ENCODE assay signal across 17 cellular contexts in the genomic region with DNA sequence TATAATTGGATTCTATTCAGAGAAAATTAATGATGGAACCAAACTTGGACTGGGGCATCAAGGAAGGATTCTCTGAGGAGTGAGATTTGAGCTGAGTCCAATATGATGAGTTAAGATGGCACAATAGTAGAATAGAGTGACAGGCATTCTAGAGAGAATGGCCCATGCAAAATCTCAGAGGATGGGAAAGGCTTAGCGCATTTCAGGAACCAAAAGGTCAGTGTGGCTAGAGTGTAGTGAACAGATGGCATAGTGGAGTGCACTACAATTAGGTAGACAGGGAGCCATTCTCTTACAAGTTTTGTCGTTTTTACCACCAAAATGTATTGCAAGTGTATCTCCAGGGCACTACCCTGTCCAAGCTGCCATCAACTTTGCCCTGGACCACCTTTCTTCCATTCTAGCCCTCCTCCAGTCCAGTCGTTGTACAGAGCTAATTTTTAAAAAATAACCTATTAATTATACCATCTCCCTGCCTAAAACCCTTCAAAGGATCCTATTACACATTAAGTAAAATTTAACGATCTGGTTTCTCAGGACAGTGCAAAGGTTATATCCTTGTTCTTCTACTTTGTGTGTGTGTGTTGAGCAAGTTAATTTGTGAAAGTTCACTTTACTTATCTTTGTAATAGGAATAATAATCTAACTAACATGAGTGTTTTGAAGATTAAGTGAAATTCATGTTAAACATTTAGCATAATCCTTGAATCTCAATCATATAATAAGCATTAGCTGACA.
A peak's percentile ranks its signal among the peaks of the same experiment; 100 is the strongest.
DNase-seq lines count a peak whose midpoint lies in the region; ATAC-seq, FAIRE-seq and TF ChIP-seq lines count a peak whose summit lies in the region.
"Had no signal": no experiment of that assay in that cellular context is flagged by ENCODE, and none has a peak within 500 bp of the region (broad histone marks: within the 10 kb centered on the region; RNA-seq: fewer than 3 reads in every experiment).

No MANE protein-coding gene starts in this region.

- H3K4me3 Mint-ChIP-seq in glutamatergic neuron (ENCODE audit: unreplicated experiment): peak overlapping the region; percentile 30
- H3K4me3 Mint-ChIP-seq in nephron progenitor cell: no peak overlapping the region
- H3K4me3 Mint-ChIP-seq in activated CD4-positive, alpha-beta T cell treated with anti-CD3 and anti-CD28 coated beads for 36 hours: no peak overlapping the region
- H3K4me3 Mint-ChIP-seq: IgD-negative memory B cell had no signal

- H3K27ac ChIP-seq in 22Rv1 (peak overlapping the region; percentile 6; the same call in 1 of the 2 replicates), HepG2 (ENCODE audit: extremely low read length, insufficient read depth, low read length) (peak overlapping the region; percentile 19)
- H3K27ac ChIP-seq: BLaER1 had no signal

- ATAC-seq in HepG2: peak; percentile 83
- no peak for ATAC-seq in GM18519 (IDR thresholded peaks at IDR 0.05; ENCODE audit: low FRiP score, unreplicated experiment)
- no peak for ATAC-seq in activated CD4-positive, alpha-beta T cell treated with anti-CD3 and anti-CD28 coated beads for 36 hours
- ATAC-seq: GM12878 had no signal

- intact Hi-C loops in HepG2 (cut with micrococcal nuclease; ENCODE audit: unreplicated experiment): no loop called here
- intact Hi-C loops in activated CD4-positive, alpha-beta T cell treated with anti-CD3 and anti-CD28 coated beads for 36 hours (cut with DNase I, micrococcal nuclease): no loop called here

- 46% methylated on average over 4 of the region's 4 CpGs for WGBS in HepG2 (ENCODE audit: low lambda C conversion rate)

- FAIRE-seq in HepG2 (lab: Jason Lieb, UNC): peak; percentile 37
- FAIRE-seq: GM12878, GM18507 had no signal

- DNase-seq in glutamatergic neuron (no peak), HepG2 (ENCODE audit: low spot score) (peak; percentile 20), nephron progenitor cell (no peak), erythroblast (lab: John Stamatoyannopoulos, UW) (no peak)
- DNase-seq in activated T-cell treated with anti-CD3 and anti-CD28 coated beads, Interleukin-2, amount 50 U/mL, for 48 hours: no peak
- DNase-seq in activated CD4-positive, alpha-beta T cell treated with anti-CD3 and anti-CD28 coated beads for 36 hours: no peak
- DNase-seq: 8988T; AML-193; CD4-positive, CD25-positive, alpha-beta regulatory T cell; DMS79 had no signal

- H3K4me1 ChIP-seq in HepG2 (ENCODE audit: insufficient read depth, low read length): peaks cover 17% of the 10 kb centered on the region
- H3K4me1 ChIP-seq: BLaER1, HAP-1 had no signal

- H4K20me1 ChIP-seq in HepG2 (ENCODE audit: insufficient read depth, low read length): no peaks in the 10 kb centered on the region
- H4K20me1 ChIP-seq: BLaER1 had no signal

- BruUV-seq in HepG2 (replicated peaks; lab: Mats Ljungman, UMichigan): no TSS peak

- H3K27me3 Mint-ChIP-seq in glutamatergic neuron (ENCODE audit: unreplicated experiment) (peaks cover 2% of the 10 kb centered on the region), nephron progenitor cell (ENCODE audit: low read depth, poor library complexity) (no peaks in the 10 kb centered on the region)
- H3K27me3 Mint-ChIP-seq in activated CD4-positive, alpha-beta T cell treated with anti-CD3 and anti-CD28 coated beads for 36 hours: no peaks in the 10 kb centered on the region
- H3K27me3 Mint-ChIP-seq: CD4-positive, CD25-positive, alpha-beta regulatory T cell; IgD-negative memory B cell had no signal

- H3K27ac Mint-ChIP-seq in glutamatergic neuron (ENCODE audit: unreplicated experiment) (peak overlapping the region; percentile 83), nephron progenitor cell (peak overlapping the region; percentile 36)
- H3K27ac Mint-ChIP-seq in activated CD4-positive, alpha-beta T cell treated with anti-CD3 and anti-CD28 coated beads for 36 hours: no peak overlapping the region
- H3K27ac Mint-ChIP-seq: CD4-positive, CD25-positive, alpha-beta regulatory T cell; IgD-negative memory B cell had no signal

- in situ Hi-C loops in HepG2 (cut with HindIII; ENCODE audit: extremely low pct_ligation_motif_present, low pct_unique_long_range_greater_than_20kb): no loop called here

- H3K4me3 ChIP-seq in HepG2 (replicated peaks in 1 of 3; ENCODE audit: insufficient read depth in 1 of 3, low read depth in 2 of 3, low read length in 3 of 3): no peak overlapping the region
- H3K4me3 ChIP-seq: BLaER1, GM12878, HAP-1 had no signal

- TF ChIP-seq POLR2A in HepG2 (IDR thresholded peaks at IDR 0.05; ENCODE audit: insufficient read depth in 1 of 2, low read depth in 2 of 2, low read length in 2 of 2): no peak
- no peak for TF ChIP-seq POLR2A in erythroblast (IDR thresholded peaks at IDR 0.05; ENCODE audit: low read length)

- peaks cover 2% of the 10 kb centered on the region for H3K9me3 Mint-ChIP-seq in glutamatergic neuron (ENCODE audit: unreplicated experiment)
- peaks cover 31% of the 10 kb centered on the region for H3K9me3 Mint-ChIP-seq in nephron progenitor cell
- peaks cover 8% of the 10 kb centered on the region for H3K9me3 Mint-ChIP-seq in activated CD4-positive, alpha-beta T cell treated with anti-CD3 and anti-CD28 coated beads for 36 hours (ENCODE audit: low read depth)

- H3K79me2 ChIP-seq in HepG2 (ENCODE audit: insufficient read depth, low read length): no peaks in the 10 kb centered on the region

- no peaks in the 10 kb centered on the region for H3K36me3 Mint-ChIP-seq in glutamatergic neuron (ENCODE audit: unreplicated experiment)
- H3K36me3 Mint-ChIP-seq in nephron progenitor cell (ENCODE audit: low read depth): peaks cover 67% of the 10 kb centered on the region
- peaks cover 65% of the 10 kb centered on the region for H3K36me3 Mint-ChIP-seq in activated CD4-positive, alpha-beta T cell treated with anti-CD3 and anti-CD28 coated beads for 36 hours (ENCODE audit: low read depth)

- TF ChIP-seq CTCF in 22Rv1 (IDR thresholded peaks at IDR 0.05): no peak
- no peak for TF ChIP-seq CTCF in glutamatergic neuron (IDR thresholded peaks at IDR 0.05; ENCODE audit: partially characterized antibody, unreplicated experiment)
- no peak for TF ChIP-seq CTCF in HepG2 (CRISPR knock-in tag; IDR thresholded peaks at IDR 0.05)
- no peak for TF ChIP-seq CTCF in nephron progenitor cell (IDR thresholded peaks at IDR 0.05)

- no peaks in the 10 kb centered on the region for H3K27me3 ChIP-seq in HepG2 (ENCODE audit: control insufficient read depth in 1 of 2, insufficient read depth in 2 of 2, low read length in 2 of 2)
- H3K27me3 ChIP-seq: BLaER1 had no signal

- no peak overlapping the region for H3K9ac ChIP-seq in HepG2 (ENCODE audit: insufficient read depth, low read depth, low read length)
- H3K9ac ChIP-seq: BLaER1 had no signal

- H3K9me3 ChIP-seq in HepG2 (ENCODE audit: low read length): no peaks in the 10 kb centered on the region
- H3K9me3 ChIP-seq: HAP-1 had no signal

- H3K4me1 Mint-ChIP-seq in glutamatergic neuron (ENCODE audit: low read depth, unreplicated experiment) (peaks cover 24% of the 10 kb centered on the region), nephron progenitor cell (peaks cover 29% of the 10 kb centered on the region)
- no peaks in the 10 kb centered on the region for H3K4me1 Mint-ChIP-seq in activated CD4-positive, alpha-beta T cell treated with anti-CD3 and anti-CD28 coated beads for 36 hours
- H3K4me1 Mint-ChIP-seq: CD4-positive, CD25-positive, alpha-beta regulatory T cell; IgD-negative memory B cell had no signal

- H3K4me2 ChIP-seq in HepG2 (ENCODE audit: low read depth, low read length): 0 out of 2 replicates have a peak overlapping the region, but pooled peaks have one; percentile 14
- H3K4me2 ChIP-seq: BLaER1 had no signal

- no peak for TF ChIP-seq RAD21 in HepG2 (CRISPR knock-in tag; IDR thresholded peaks at IDR 0.05)

- no peak for TF ChIP-seq EP300 in HepG2 (IDR thresholded peaks at IDR 0.05; ENCODE audit: low read depth in 2 of 2, low read length in 2 of 2)
- no peak for TF ChIP-seq EP300 in HepG2 (CRISPR knock-in tag; IDR thresholded peaks at IDR 0.05; ENCODE audit: borderline replicate concordance)

- no peak overlapping the region for H2AFZ ChIP-seq in HepG2 (ENCODE audit: low read length)

- peaks cover 0 to 2% of the 10 kb centered on the region in 2 experiments; a peak in 1 of 5 replicates for H3K36me3 ChIP-seq in HepG2 (replicated peaks in 1 of 2; ENCODE audit: control insufficient read depth in 1 of 2, insufficient read depth in 2 of 2, low read length in 2 of 2)
- H3K36me3 ChIP-seq: HAP-1 had no signal

- POLR2A ChIA-PET in HepG2 (lab: Yijun Ruan, JAX): no interaction called here
- POLR2A ChIA-PET in activated CD4-positive, alpha-beta T cell treated with anti-CD3 and anti-CD28 coated beads for 36 hours (lab: Charles Lee): no interaction called here

- CTCF ChIA-PET in HepG2 (lab: Yijun Ruan, JAX; ENCODE audit: low intra/inter-chr PET ratio, low total read pairs): no interaction called here
- CTCF ChIA-PET in activated CD4-positive, alpha-beta T cell treated with anti-CD3 and anti-CD28 coated beads for 36 hours (lab: Charles Lee): no interaction called here

TF ChIP-seq in HepG2, 621 proteins besides CTCF, POLR2A, EP300 and RAD21 (continues in another document):
- TF ChIP-seq SIX4 (CRISPR knock-in tag; IDR thresholded peaks at IDR 0.05) (0 out of 2 replicates have a peak, but pooled peaks have one; percentile 28), HNF4A (CRISPR knock-in tag; IDR thresholded peaks at IDR 0.05) (peak; percentile 71), ZNF512 (CRISPR knock-in tag; IDR thresholded peaks at IDR 0.05) (no peak), ONECUT2 (CRISPR knock-in tag; IDR thresholded peaks at IDR 0.05) (0 out of 2 replicates have a peak, but pooled peaks have one; percentile 12), ZNF350 (CRISPR knock-in tag; IDR thresholded peaks at IDR 0.05; ENCODE audit: borderline replicate concordance, low read depth) (no peak), HES4 (CRISPR knock-in tag; IDR thresholded peaks at IDR 0.05; ENCODE audit: borderline replicate concordance) (no peak), IKZF1 (IDR thresholded peaks at IDR 0.05) (no peak), SIX1 (CRISPR knock-in tag; IDR thresholded peaks at IDR 0.05; ENCODE audit: borderline replicate concordance) (peak; percentile 82)
